In genomic region chr4:25993564-25994185, GRCh38 we compare ENCODE assay signal across 8 cellular contexts.
A peak's percentile ranks its signal among the peaks of the same experiment; 100 is the strongest.
DNase-seq lines count a peak whose midpoint lies in the region; ATAC-seq lines count a peak whose summit lies in the region.

No MANE protein-coding gene starts in this region.

- H3K27me3 ChIP-seq in Karpas-422 (ENCODE audit: low read length): no peaks in the 10 kb centered on the region
- no peaks in the 10 kb centered on the region for H3K27me3 ChIP-seq in mesenchymal stem cell (ENCODE audit: control insufficient read depth in 1 of 2, insufficient read depth in 1 of 2, low read length in 2 of 2)

- peaks cover 11% of the 10 kb centered on the region for H3K4me1 Mint-ChIP-seq in activated naive CD8-positive, alpha-beta T cell treated with anti-CD3 and anti-CD28 coated beads for 36 hours
- peaks cover 13% of the 10 kb centered on the region for H3K4me1 Mint-ChIP-seq in activated T-helper 2 cell treated with anti-CD3 and anti-CD28 coated beads, Interferon-gamma antibody, Interleukin-2, Interleukin-4, amounts not matched to agents 10 μg/mL and 5 μg/mL and 100 μg/mL, durations not matched to agents 14 hours and 24 hours and 36 hours (ENCODE audit: low read depth)

- no peak overlapping the region for H2BK120ac ChIP-seq in mesenchymal stem cell (ENCODE audit: low read depth, low read length)

- no peak overlapping the region for H4K91ac ChIP-seq in mesenchymal stem cell (ENCODE audit: low read length)

- H3K4me3 Mint-ChIP-seq in activated naive CD8-positive, alpha-beta T cell treated with anti-CD3 and anti-CD28 coated beads for 36 hours: no peak overlapping the region
- H3K4me3 Mint-ChIP-seq in activated T-helper 2 cell treated with anti-CD3 and anti-CD28 coated beads, Interferon-gamma antibody, Interleukin-2, Interleukin-4, amounts not matched to agents 10 μg/mL and 5 μg/mL and 100 μg/mL, durations not matched to agents 14 hours and 24 hours and 36 hours (ENCODE audit: low read depth): no peak overlapping the region

- no peaks in the 10 kb centered on the region for H3K9me2 ChIP-seq in Karpas-422 (replicated peaks; ENCODE audit: insufficient read depth, low read length)

- peak overlapping the region; percentile 61 for H4K8ac ChIP-seq in mesenchymal stem cell (ENCODE audit: low read length)

- peak; percentile 71 for ATAC-seq in GM18511 (IDR thresholded peaks at IDR 0.05; ENCODE audit: unreplicated experiment)

- no peaks in the 10 kb centered on the region for H3K9me3 Mint-ChIP-seq in activated naive CD8-positive, alpha-beta T cell treated with anti-CD3 and anti-CD28 coated beads for 36 hours
- H3K9me3 Mint-ChIP-seq in activated T-helper 2 cell treated with anti-CD3 and anti-CD28 coated beads, Interferon-gamma antibody, Interleukin-2, Interleukin-4, amounts not matched to agents 10 μg/mL and 5 μg/mL and 100 μg/mL, durations not matched to agents 14 hours and 24 hours and 36 hours: no peaks in the 10 kb centered on the region

- no peaks in the 10 kb centered on the region for H3K36me3 Mint-ChIP-seq in activated naive CD8-positive, alpha-beta T cell treated with anti-CD3 and anti-CD28 coated beads for 36 hours
- no peaks in the 10 kb centered on the region for H3K36me3 Mint-ChIP-seq in activated T-helper 2 cell treated with anti-CD3 and anti-CD28 coated beads, Interferon-gamma antibody, Interleukin-2, Interleukin-4, amounts not matched to agents 10 μg/mL and 5 μg/mL and 100 μg/mL, durations not matched to agents 14 hours and 24 hours and 36 hours (ENCODE audit: low read depth)

- H3K4me1 ChIP-seq in Karpas-422 (ENCODE audit: low read length): peaks cover 14% of the 10 kb centered on the region
- H3K4me1 ChIP-seq in mesenchymal stem cell (ENCODE audit: control insufficient read depth, insufficient read depth, low read depth, low read length): no peaks in the 10 kb centered on the region

- H3K4ac ChIP-seq in mesenchymal stem cell (ENCODE audit: low read depth in 1 of 2, low read length in 2 of 2): no peak overlapping the region

- H3K18ac ChIP-seq in mesenchymal stem cell (ENCODE audit: low read depth in 1 of 2, low read length in 2 of 2): no peak overlapping the region

- DNase-seq in A172 (ENCODE audit: low spot score) (peak; percentile 25), Karpas-422 (peak; percentile 87), mesenchymal stem cell (peak; percentile 36), glomerular visceral epithelial cell (ENCODE audit: extremely low spot score) (no peak), SKM-1 treated with dmso at 0.1 percent for 144 hours (lab: John Stamatoyannopoulos, UW; ENCODE audit: unreplicated experiment) (no peak)
- DNase-seq in activated naive CD8-positive, alpha-beta T cell treated with anti-CD3 and anti-CD28 coated beads for 36 hours: peak; percentile 30
- DNase-seq in activated T-helper 2 cell treated with anti-CD3 and anti-CD28 coated beads, Interferon-gamma antibody, Interleukin-2, Interleukin-4, amounts not matched to agents 10 μg/mL and 5 μg/mL and 100 μg/mL, durations not matched to agents 14 hours and 24 hours and 36 hours (ENCODE audit: low spot score): no peak

- H2AFZ ChIP-seq in Karpas-422 (ENCODE audit: low read length) (no peak overlapping the region), mesenchymal stem cell (ENCODE audit: low read depth, low read length) (no peak overlapping the region)

- H3K27me3 Mint-ChIP-seq in activated naive CD8-positive, alpha-beta T cell treated with anti-CD3 and anti-CD28 coated beads for 36 hours: peaks cover 4% of the 10 kb centered on the region
- H3K27me3 Mint-ChIP-seq in activated T-helper 2 cell treated with anti-CD3 and anti-CD28 coated beads, Interferon-gamma antibody, Interleukin-2, Interleukin-4, amounts not matched to agents 10 μg/mL and 5 μg/mL and 100 μg/mL, durations not matched to agents 14 hours and 24 hours and 36 hours (ENCODE audit: low read depth): no peaks in the 10 kb centered on the region

- H3K27ac ChIP-seq in Karpas-422 (ENCODE audit: low read length): no peak overlapping the region
- H3K27ac ChIP-seq in mesenchymal stem cell (ENCODE audit: low read length, poor library complexity, severe bottlenecking): no peak overlapping the region

- H2AK5ac ChIP-seq in mesenchymal stem cell (ENCODE audit: low read length, severe bottlenecking): no peak overlapping the region

- no peak overlapping the region for H3K14ac ChIP-seq in mesenchymal stem cell (ENCODE audit: low read length in 2 of 2)

- 37% methylated on average over 9 of the region's 11 CpGs for WGBS in mesenchymal stem cell

- H3K23ac ChIP-seq in mesenchymal stem cell (ENCODE audit: low read length in 2 of 2): no peak overlapping the region

- H3K36me3 ChIP-seq in Karpas-422 (ENCODE audit: insufficient read depth, low read length): no peaks in the 10 kb centered on the region
- H3K36me3 ChIP-seq in mesenchymal stem cell (ENCODE audit: control insufficient read depth in 1 of 2, insufficient read depth in 2 of 2, low read depth in 1 of 2, low read length in 2 of 2): no peaks in the 10 kb centered on the region

- H3K9me3 ChIP-seq in Karpas-422 (ENCODE audit: low read length) (no peaks in the 10 kb centered on the region), mesenchymal stem cell (ENCODE audit: control insufficient read depth, low read length) (no peaks in the 10 kb centered on the region)

- no peaks in the 10 kb centered on the region for H3K79me2 ChIP-seq in Karpas-422 (ENCODE audit: low read length)

- intact Hi-C loops in activated T-helper 2 cell treated with anti-CD3 and anti-CD28 coated beads, Interferon-gamma antibody, Interleukin-2, Interleukin-4, amounts not matched to agents 10 μg/mL and 5 μg/mL and 100 μg/mL, durations not matched to agents 14 hours and 24 hours and 36 hours (cut with micrococcal nuclease): no loop called here

- H3K4me2 ChIP-seq in Karpas-422 (ENCODE audit: low read depth, low read length, poor library complexity, severe bottlenecking) (peak overlapping the region; percentile 45), mesenchymal stem cell (ENCODE audit: low read length, poor library complexity, severe bottlenecking) (no peak overlapping the region)

- H3K27ac Mint-ChIP-seq in activated naive CD8-positive, alpha-beta T cell treated with anti-CD3 and anti-CD28 coated beads for 36 hours: no peak overlapping the region
- H3K27ac Mint-ChIP-seq in activated T-helper 2 cell treated with anti-CD3 and anti-CD28 coated beads, Interferon-gamma antibody, Interleukin-2, Interleukin-4, amounts not matched to agents 10 μg/mL and 5 μg/mL and 100 μg/mL, durations not matched to agents 14 hours and 24 hours and 36 hours: no peak overlapping the region

- H3K9ac ChIP-seq in Karpas-422 (ENCODE audit: low read length) (no peak overlapping the region), mesenchymal stem cell (ENCODE audit: low read length) (peak overlapping the region; percentile 50)

- H2BK12ac ChIP-seq in mesenchymal stem cell (ENCODE audit: low read length in 2 of 2): no peak overlapping the region

- H3K4me3 ChIP-seq in Karpas-422 (ENCODE audit: low read length) (peak overlapping the region; percentile 38; the same call in 1 of the 2 replicates), mesenchymal stem cell (ENCODE audit: insufficient read depth in 1 of 2, low read depth in 1 of 2, low read length in 2 of 2) (no peak overlapping the region)

- H3K79me1 ChIP-seq in mesenchymal stem cell (replicated peaks; ENCODE audit: low read length, poor library complexity, severe bottlenecking): no peaks in the 10 kb centered on the region

- H2BK15ac ChIP-seq in mesenchymal stem cell (ENCODE audit: low read depth, poor library complexity, severe bottlenecking): no peak overlapping the region

- no peak overlapping the region for H2BK5ac ChIP-seq in mesenchymal stem cell (ENCODE audit: low read depth, low read length, poor library complexity, severe bottlenecking)

- no peaks in the 10 kb centered on the region for H4K20me1 ChIP-seq in Karpas-422 (ENCODE audit: insufficient read depth, low read depth, low read length)

Comparison
In these comparisons a context has a peak if more than half of its experiments do, and no peak if none do; other contexts are left out.
1. DNase-seq: peak in A172 (single experiment), Karpas-422 (single experiment), activated naive CD8-positive, alpha-beta T cell treated with anti-CD3 and anti-CD28 coated beads for 36 hours (single experiment) and mesenchymal stem cell (single experiment); none in glomerular visceral epithelial cell (single experiment), SKM-1 treated with dmso at 0.1 percent for 144 hours (single experiment) and activated T-helper 2 cell treated with anti-CD3 and anti-CD28 coated beads, Interferon-gamma antibody, Interleukin-2, Interleukin-4, amounts not matched to agents 10 μg/mL and 5 μg/mL and 100 μg/mL, durations not matched to agents 14 hours and 24 hours and 36 hours (single experiment).